1 cellular context compared by ENCODE assay signal in the genomic region with DNA sequence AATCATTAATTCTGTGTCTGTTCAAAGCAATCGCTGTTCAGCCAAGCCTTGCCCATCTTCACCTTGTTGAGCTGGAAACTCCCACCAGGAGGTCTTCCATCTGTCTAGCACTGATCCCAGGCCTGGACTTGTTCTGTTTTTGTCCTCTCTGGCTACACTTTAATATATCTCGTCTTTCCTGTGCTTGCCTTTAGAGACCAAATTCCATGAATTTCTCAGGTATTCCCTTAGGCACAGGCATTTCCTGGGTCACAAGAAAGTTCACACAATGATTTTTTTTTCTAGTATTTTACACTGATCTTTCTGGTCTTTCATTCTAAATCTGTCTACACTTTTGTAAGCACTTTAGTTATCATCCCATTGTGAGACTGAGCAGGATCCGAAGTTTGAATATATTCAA.
TF ChIP-seq lines count a peak whose summit lies in the region.

No MANE protein-coding gene starts in this region.

TF ChIP-seq in WTC11, 78 proteins besides CTCF, POLR2A, EP300 and RAD21 (continued from another document):
- TF ChIP-seq PRDM15 (CRISPR knock-in tag; IDR thresholded peaks at IDR 0.05) (no peak), TCF7 (CRISPR knock-in tag; IDR thresholded peaks at IDR 0.05; ENCODE audit: low read depth) (no peak), ATF2 (CRISPR knock-in tag; IDR thresholded peaks at IDR 0.05; ENCODE audit: borderline replicate concordance, low read depth) (no peak), GABPB1 (CRISPR knock-in tag; IDR thresholded peaks at IDR 0.05) (no peak), JUN (CRISPR knock-in tag; IDR thresholded peaks at IDR 0.05) (no peak), OVOL2 (CRISPR knock-in tag; IDR thresholded peaks at IDR 0.05; ENCODE audit: borderline replicate concordance) (no peak), JAZF1 (CRISPR knock-in tag; IDR thresholded peaks at IDR 0.05) (no peak), RORB (CRISPR knock-in tag; IDR thresholded peaks at IDR 0.05) (no peak), USF2 (CRISPR knock-in tag; IDR thresholded peaks at IDR 0.05) (no peak), TP53 (CRISPR knock-in tag; IDR thresholded peaks at IDR 0.05) (no peak), NFATC4 (CRISPR knock-in tag; IDR thresholded peaks at IDR 0.05) (no peak), ELF4 (CRISPR knock-in tag; IDR thresholded peaks at IDR 0.05; ENCODE audit: low read depth) (no peak), ZNF416 (CRISPR knock-in tag; IDR thresholded peaks at IDR 0.05) (no peak)
- TF ChIP-seq, protein P1, sequence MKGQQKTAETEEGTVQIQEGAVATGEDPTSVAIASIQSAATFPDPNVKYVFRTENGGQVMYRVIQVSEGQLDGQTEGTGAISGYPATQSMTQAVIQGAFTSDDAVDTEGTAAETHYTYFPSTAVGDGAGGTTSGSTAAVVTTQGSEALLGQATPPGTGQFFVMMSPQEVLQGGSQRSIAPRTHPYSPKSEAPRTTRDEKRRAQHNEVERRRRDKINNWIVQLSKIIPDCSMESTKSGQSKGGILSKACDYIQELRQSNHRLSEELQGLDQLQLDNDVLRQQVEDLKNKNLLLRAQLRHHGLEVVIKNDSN (CRISPR knock-in tag; IDR thresholded peaks at IDR 0.05) = no peak
- TF ChIP-seq, protein P2, sequence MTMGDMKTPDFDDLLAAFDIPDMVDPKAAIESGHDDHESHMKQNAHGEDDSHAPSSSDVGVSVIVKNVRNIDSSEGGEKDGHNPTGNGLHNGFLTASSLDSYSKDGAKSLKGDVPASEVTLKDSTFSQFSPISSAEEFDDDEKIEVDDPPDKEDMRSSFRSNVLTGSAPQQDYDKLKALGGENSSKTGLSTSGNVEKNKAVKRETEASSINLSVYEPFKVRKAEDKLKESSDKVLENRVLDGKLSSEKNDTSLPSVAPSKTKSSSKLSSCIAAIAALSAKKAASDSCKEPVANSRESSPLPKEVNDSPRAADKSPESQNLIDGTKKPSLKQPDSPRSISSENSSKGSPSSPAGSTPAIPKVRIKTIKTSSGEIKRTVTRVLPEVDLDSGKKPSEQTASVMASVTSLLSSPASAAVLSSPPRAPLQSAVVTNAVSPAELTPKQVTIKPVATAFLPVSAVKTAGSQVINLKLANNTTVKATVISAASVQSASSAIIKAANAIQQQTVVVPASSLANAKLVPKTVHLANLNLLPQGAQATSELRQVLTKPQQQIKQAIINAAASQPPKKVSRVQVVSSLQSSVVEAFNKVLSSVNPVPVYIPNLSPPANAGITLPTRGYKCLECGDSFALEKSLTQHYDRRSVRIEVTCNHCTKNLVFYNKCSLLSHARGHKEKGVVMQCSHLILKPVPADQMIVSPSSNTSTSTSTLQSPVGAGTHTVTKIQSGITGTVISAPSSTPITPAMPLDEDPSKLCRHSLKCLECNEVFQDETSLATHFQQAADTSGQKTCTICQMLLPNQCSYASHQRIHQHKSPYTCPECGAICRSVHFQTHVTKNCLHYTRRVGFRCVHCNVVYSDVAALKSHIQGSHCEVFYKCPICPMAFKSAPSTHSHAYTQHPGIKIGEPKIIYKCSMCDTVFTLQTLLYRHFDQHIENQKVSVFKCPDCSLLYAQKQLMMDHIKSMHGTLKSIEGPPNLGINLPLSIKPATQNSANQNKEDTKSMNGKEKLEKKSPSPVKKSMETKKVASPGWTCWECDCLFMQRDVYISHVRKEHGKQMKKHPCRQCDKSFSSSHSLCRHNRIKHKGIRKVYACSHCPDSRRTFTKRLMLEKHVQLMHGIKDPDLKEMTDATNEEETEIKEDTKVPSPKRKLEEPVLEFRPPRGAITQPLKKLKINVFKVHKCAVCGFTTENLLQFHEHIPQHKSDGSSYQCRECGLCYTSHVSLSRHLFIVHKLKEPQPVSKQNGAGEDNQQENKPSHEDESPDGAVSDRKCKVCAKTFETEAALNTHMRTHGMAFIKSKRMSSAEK (CRISPR knock-in tag; IDR thresholded peaks at IDR 0.05; ENCODE audit: borderline replicate concordance) = no peak
- TF ChIP-seq, protein P3, sequence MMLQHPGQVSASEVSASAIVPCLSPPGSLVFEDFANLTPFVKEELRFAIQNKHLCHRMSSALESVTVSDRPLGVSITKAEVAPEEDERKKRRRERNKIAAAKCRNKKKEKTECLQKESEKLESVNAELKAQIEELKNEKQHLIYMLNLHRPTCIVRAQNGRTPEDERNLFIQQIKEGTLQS (CRISPR knock-in tag; conservative IDR thresholded peaks at IDR 0.05) = no peak
